ENCODE assay signal across 8 cellular contexts in the genomic region with DNA sequence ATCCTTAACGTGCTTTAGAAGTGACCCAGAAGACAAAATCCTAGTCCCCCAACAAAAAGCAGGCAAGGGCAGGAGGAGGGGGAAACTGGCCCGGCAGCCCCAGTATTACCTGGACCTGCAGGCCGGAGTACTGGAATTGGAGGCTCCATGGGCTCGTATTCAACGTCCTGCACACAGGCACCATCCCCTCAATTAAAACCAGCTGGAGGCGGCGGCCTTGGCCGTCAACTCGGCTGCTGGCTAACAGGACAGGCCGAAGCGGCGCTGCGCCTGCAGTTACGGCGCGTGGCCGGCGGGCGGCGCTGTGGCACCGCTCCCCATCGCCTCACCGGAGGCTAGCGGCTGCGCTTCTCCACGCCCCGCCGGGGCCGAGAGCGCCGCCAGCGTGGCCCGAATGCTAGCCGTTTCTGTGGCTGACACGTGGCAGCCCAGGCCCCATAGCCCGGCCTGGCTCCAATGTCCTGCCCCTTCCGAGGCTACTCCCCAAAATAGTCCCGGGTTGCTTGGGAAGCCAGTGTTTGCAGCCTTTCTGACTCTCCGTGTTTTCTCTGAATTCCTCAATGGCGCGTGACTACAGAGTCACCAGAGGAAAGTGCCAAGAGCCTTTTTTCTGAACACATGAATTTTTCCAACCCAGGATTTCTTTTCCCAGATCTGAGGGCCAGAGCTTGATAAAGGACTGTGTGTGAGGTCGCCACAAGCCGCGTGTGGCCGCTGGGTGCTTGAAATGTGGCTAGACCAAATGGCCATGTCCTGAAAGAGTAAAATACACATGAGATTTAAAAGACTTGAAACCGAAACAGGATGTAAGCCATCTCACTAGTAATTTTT.
A peak's percentile ranks its signal among the peaks of the same experiment; 100 is the strongest.
DNase-seq lines count a peak whose midpoint lies in the region; ATAC-seq, FAIRE-seq and TF ChIP-seq lines count a peak whose summit lies in the region.

No MANE protein-coding gene starts in this region.

- peaks cover 3% of the 10 kb centered on the region for H3K4me1 Mint-ChIP-seq in WTC11

- H3K4me3 Mint-ChIP-seq in WTC11, result peak overlapping the region; percentile 89

- FAIRE-seq in keratinocyte (lab: Jason Lieb, UNC), result no peak

- no peaks in the 10 kb centered on the region for H3K27me3 Mint-ChIP-seq in WTC11 (ENCODE audit: low read depth)

- POLR2A ChIA-PET in WTC11 (lab: Charles Lee), result no interaction called here

- H3K36me3 Mint-ChIP-seq in WTC11, result no peaks in the 10 kb centered on the region

- TF ChIP-seq CTCF in WTC11 (IDR thresholded peaks at IDR 0.05) (peak; percentile 99), keratinocyte (optimal IDR thresholded peaks at IDR 0.05 in 1 of 3, IDR thresholded peaks at IDR 0.05 in 1 of 3, conservative IDR thresholded peaks at IDR 0.05 in 1 of 3; ENCODE audit: extremely low read depth in 1 of 3, insufficient read depth in 2 of 3, low read length in 3 of 3) (peak; percentile 93 to 100 (median 95))

- peak overlapping the region; percentile 76 for H3K9ac ChIP-seq in keratinocyte (ENCODE audit: control insufficient read depth, extremely low read depth, insufficient read depth, low read length)

- dilution Hi-C loops in keratinocyte (cut with MboI; ENCODE audit: extremely low pct_ligation_motif_present, low sequenced_read_pairs), result no loop called here

- CTCF ChIA-PET in WTC11 (lab: Charles Lee), result interaction anchor here (0.6 to 3.6 kb wide), 13 partner anchors 9 to 299 kb away, joined by 3 to 40 read pairs (median 5); no protein-coding TSS in a partner anchor

- DNase-seq in ACHN, result peak; percentile 98
- peak; percentile 92 for DNase-seq in NCI-H2196 (lab: John Stamatoyannopoulos, UW; ENCODE audit: unreplicated experiment)
- peak; percentile 93 for DNase-seq in WTC11 (ENCODE audit: low spot score)
- DNase-seq in central memory CD4-positive, alpha-beta T cell, result peak; percentile 75
- no peak for DNase-seq in keratinocyte (ENCODE audit: low read depth, low spot score)
- peak; percentile 71 to 73 (median 72) for DNase-seq in stimulated activated CD4-positive, alpha-beta T cell treated with anti-CD3 and anti-CD28 coated beads, Interleukin-12 subunit alpha, Interleukin-12 subunit beta, amount 100 ng/mL, for 48 hours (ENCODE audit: low read depth in 2 of 3, low spot score in 1 of 3)

- no peaks in the 10 kb centered on the region for H4K20me1 ChIP-seq in keratinocyte (ENCODE audit: control insufficient read depth, extremely low read depth, insufficient read depth, low read length)

- H3K9me3 Mint-ChIP-seq in WTC11, result peaks cover 19% of the 10 kb centered on the region

- H3K9me1 ChIP-seq in keratinocyte (ENCODE audit: control insufficient read depth, extremely low read depth, insufficient read depth, low read length), result no peaks in the 10 kb centered on the region

- H3K27ac ChIP-seq in keratinocyte (ENCODE audit: control insufficient read depth, insufficient read depth, low read length), result peak overlapping the region; percentile 73

- H3K27ac Mint-ChIP-seq in WTC11, result peak overlapping the region; percentile 98

- in situ Hi-C loops in ACHN (cut with HindIII; ENCODE audit: low pct_ligation_motif_present, low pct_unique_long_range_greater_than_20kb, low sequenced_read_pairs), result no loop called here

- no peaks in the 10 kb centered on the region for H3K36me3 ChIP-seq in keratinocyte (ENCODE audit: control insufficient read depth in 2 of 2, extremely low read depth in 1 of 2, insufficient read depth in 2 of 2, low read length in 2 of 2)

- no peaks in the 10 kb centered on the region for H3K9me3 ChIP-seq in keratinocyte (ENCODE audit: control insufficient read depth, low read depth, low read length)

- H3K27me3 ChIP-seq in keratinocyte (ENCODE audit: control insufficient read depth, extremely low read depth, insufficient read depth, low read length), result no peaks in the 10 kb centered on the region

- peak overlapping the region; percentile 95 for H3K4me2 ChIP-seq in keratinocyte (ENCODE audit: control insufficient read depth, extremely low read depth, insufficient read depth, low read depth, low read length)

- no peaks in the 10 kb centered on the region for H3K79me2 ChIP-seq in keratinocyte (ENCODE audit: control insufficient read depth, insufficient read depth, low read length)

- peaks cover 8% of the 10 kb centered on the region for H3K4me1 ChIP-seq in keratinocyte (ENCODE audit: control insufficient read depth, extremely low read depth, insufficient read depth, low read length)

- H2AFZ ChIP-seq in keratinocyte (ENCODE audit: control insufficient read depth, low read length), result peak overlapping the region; percentile 94

- ATAC-seq in GM18858 (IDR thresholded peaks at IDR 0.05; ENCODE audit: unreplicated experiment) (peak; percentile 81), HG03066 (IDR thresholded peaks at IDR 0.05; ENCODE audit: low read depth, unreplicated experiment) (peak; percentile 89), WTC11 (peak; percentile 98)

- peak overlapping the region; percentile 28 to 86 (median 76) for H3K4me3 ChIP-seq in keratinocyte (ENCODE audit: control insufficient read depth in 2 of 3, extremely low read depth in 1 of 3, insufficient read depth in 2 of 3, low read depth in 1 of 3, low read length in 3 of 3)

TF ChIP-seq in WTC11, 78 proteins besides CTCF, POLR2A, EP300 and RAD21 (continues in another document):
- no peak for TF ChIP-seq EMX1 (CRISPR knock-in tag; IDR thresholded peaks at IDR 0.05)
- TF ChIP-seq, protein P1, sequence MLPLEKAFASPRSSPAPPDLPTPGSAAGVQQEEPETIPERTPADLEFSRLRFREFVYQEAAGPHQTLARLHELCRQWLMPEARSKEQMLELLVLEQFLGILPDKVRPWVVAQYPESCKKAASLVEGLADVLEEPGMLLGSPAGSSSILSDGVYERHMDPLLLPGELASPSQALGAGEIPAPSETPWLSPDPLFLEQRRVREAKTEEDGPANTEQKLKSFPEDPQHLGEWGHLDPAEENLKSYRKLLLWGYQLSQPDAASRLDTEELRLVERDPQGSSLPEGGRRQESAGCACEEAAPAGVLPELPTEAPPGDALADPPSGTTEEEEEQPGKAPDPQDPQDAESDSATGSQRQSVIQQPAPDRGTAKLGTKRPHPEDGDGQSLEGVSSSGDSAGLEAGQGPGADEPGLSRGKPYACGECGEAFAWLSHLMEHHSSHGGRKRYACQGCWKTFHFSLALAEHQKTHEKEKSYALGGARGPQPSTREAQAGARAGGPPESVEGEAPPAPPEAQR (CRISPR knock-in tag; IDR thresholded peaks at IDR 0.05), result no peak
- TF ChIP-seq, protein P2, sequence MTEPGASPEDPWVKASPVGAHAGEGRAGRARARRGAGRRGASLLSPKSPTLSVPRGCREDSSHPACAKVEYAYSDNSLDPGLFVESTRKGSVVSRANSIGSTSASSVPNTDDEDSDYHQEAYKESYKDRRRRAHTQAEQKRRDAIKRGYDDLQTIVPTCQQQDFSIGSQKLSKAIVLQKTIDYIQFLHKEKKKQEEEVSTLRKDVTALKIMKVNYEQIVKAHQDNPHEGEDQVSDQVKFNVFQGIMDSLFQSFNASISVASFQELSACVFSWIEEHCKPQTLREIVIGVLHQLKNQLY (CRISPR knock-in tag; IDR thresholded peaks at IDR 0.05), result 0 out of 2 replicates have a peak, but pooled peaks have one; percentile 37
- TF ChIP-seq FOXJ3 (CRISPR knock-in tag; IDR thresholded peaks at IDR 0.05; ENCODE audit: borderline replicate concordance), result no peak
- no peak; the same call in none of the 2 replicates for TF ChIP-seq HMGXB4 (CRISPR knock-in tag; IDR thresholded peaks at IDR 0.05)
- TF ChIP-seq, protein P3, sequence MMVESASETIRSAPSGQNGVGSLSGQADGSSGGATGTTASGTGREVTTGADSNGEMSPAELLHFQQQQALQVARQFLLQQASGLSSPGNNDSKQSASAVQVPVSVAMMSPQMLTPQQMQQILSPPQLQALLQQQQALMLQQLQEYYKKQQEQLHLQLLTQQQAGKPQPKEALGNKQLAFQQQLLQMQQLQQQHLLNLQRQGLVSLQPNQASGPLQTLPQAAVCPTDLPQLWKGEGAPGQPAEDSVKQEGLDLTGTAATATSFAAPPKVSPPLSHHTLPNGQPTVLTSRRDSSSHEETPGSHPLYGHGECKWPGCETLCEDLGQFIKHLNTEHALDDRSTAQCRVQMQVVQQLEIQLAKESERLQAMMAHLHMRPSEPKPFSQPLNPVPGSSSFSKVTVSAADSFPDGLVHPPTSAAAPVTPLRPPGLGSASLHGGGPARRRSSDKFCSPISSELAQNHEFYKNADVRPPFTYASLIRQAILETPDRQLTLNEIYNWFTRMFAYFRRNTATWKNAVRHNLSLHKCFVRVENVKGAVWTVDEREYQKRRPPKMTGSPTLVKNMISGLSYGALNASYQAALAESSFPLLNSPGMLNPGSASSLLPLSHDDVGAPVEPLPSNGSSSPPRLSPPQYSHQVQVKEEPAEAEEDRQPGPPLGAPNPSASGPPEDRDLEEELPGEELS (CRISPR knock-in tag; IDR thresholded peaks at IDR 0.05), result peak; percentile 81; the same call in 1 of the 2 replicates
